Comparison of ENCODE assay signal across 18 cellular contexts in genomic region chr15:66840615-66841014, GRCh38.
DNase-seq lines count a peak whose midpoint lies in the region; ATAC-seq and TF ChIP-seq lines count a peak whose summit lies in the region.
"Had no signal": no experiment of that assay in that cellular context is flagged by ENCODE, and none has a peak within 500 bp of the region (broad histone marks: within the 10 kb centered on the region; RNA-seq: fewer than 3 reads in every experiment).

No MANE protein-coding gene starts in this region.

- H3K9me3 ChIP-seq in heart right ventricle (peaks cover 0 to 7% (median 0%) of the 10 kb centered on the region in 11 donors), uterus (no peaks in the 10 kb centered on the region)
- H3K9me3 ChIP-seq: right lobe of liver had no signal

- 39 to 73% methylated on average over 2 of the region's 2 CpGs for WGBS in heart right ventricle, 2 donors

- ATAC-seq in heart right ventricle = no peak
- ATAC-seq in naive B cell (ENCODE audit: low read depth in 2 of 2) = no peak
- ATAC-seq: naive thymus-derived CD8-positive, alpha-beta T cell had no signal

- H3K27me3 ChIP-seq in heart right ventricle (no peaks in the 10 kb centered on the region), uterus (no peaks in the 10 kb centered on the region)
- H3K27me3 ChIP-seq: right lobe of liver had no signal

- DNase-seq in heart right ventricle (no peak), cardiac septum (ENCODE audit: low spot score) (no peak), naive B cell (no peak), uterus (no peak), NK-92 (lab: John Stamatoyannopoulos, UW; ENCODE audit: unreplicated experiment) (no peak), NCI-H524 (lab: John Stamatoyannopoulos, UW) (no peak)
- DNase-seq in stimulated activated CD4-positive, alpha-beta T cell treated with anti-CD3 and anti-CD28 coated beads, Interleukin-15, amount 100 ng/mL, for 24 hours = no peak
- DNase-seq: activated effector memory CD4-positive, alpha-beta T cell treated with anti-CD3 and anti-CD28 coated beads, Interleukin-2, amount 50 U/mL, for 16 hours; Calu3; GOT3; kidney; naive thymus-derived CD8-positive, alpha-beta T cell; NCI-H1694; NCI-H526; right lobe of liver; SHP77; stimulated activated naive CD4-positive, alpha-beta T cell had no signal

- peaks cover 39% of the 10 kb centered on the region for H3K4me1 Mint-ChIP-seq in brain
- H3K4me1 Mint-ChIP-seq in naive B cell = peaks cover 15 to 20% (median 16%) of the 10 kb centered on the region in 3 donors

- H3K36me3 ChIP-seq in heart right ventricle (peaks cover 0 to 6% (median 0%) of the 10 kb centered on the region in 9 donors), uterus (no peaks in the 10 kb centered on the region)
- H3K36me3 ChIP-seq: right lobe of liver had no signal

- TF ChIP-seq CTCF in heart right ventricle (IDR thresholded peaks at IDR 0.05) (no peak), brain (conservative IDR thresholded peaks at IDR 0.05) (no peak), uterus (IDR thresholded peaks at IDR 0.05) (no peak)

- H3K4me3 ChIP-seq in heart right ventricle (no peak overlapping the region), uterus (no peak overlapping the region)
- H3K4me3 ChIP-seq: right lobe of liver had no signal

- peak overlapping the region in 7 of 10 donors; percentile 87 to 97 (median 96) for H3K27ac ChIP-seq in heart right ventricle
- H3K27ac ChIP-seq in uterus = peak overlapping the region; percentile 93 to 96
- H3K27ac ChIP-seq: right lobe of liver had no signal

- H3K4me1 ChIP-seq in heart right ventricle = peaks cover 13 to 52% (median 41%) of the 10 kb centered on the region in 9 donors
- peaks cover 0 to 4% of the 10 kb centered on the region in 2 donors for H3K4me1 ChIP-seq in uterus

- TF ChIP-seq POLR2A in uterus (IDR thresholded peaks at IDR 0.05) = no peak

- no peaks in the 10 kb centered on the region for H3K36me3 Mint-ChIP-seq in brain
- no peaks in the 10 kb centered on the region for H3K36me3 Mint-ChIP-seq in naive B cell
- H3K36me3 Mint-ChIP-seq: naive thymus-derived CD8-positive, alpha-beta T cell had no signal

- intact Hi-C loops in heart right ventricle (cut with DNase I) = loop anchor here in 2 of 10 donors (5.0 kb wide), 2 partner anchors 38 to 138 kb away; partner anchors contain the start of gene SMAD6 (in 2 of the 2)
- intact Hi-C loops in cardiac septum (cut with DNase I) = no loop called here
- intact Hi-C loops in uterus (cut with DNase I; ENCODE audit: low total_unique reads) = no loop called here

- no peak overlapping the region for H3K4me3 Mint-ChIP-seq in brain
- H3K4me3 Mint-ChIP-seq in naive B cell = peak overlapping the region in 6 of 8 donors; percentile 6 to 73 (median 52)

- peaks cover 26% of the 10 kb centered on the region for H3K27me3 Mint-ChIP-seq in brain
- H3K27me3 Mint-ChIP-seq in naive B cell = peaks cover 18 to 36% (median 32%) of the 10 kb centered on the region in 3 donors

- H3K27ac Mint-ChIP-seq in brain (peak overlapping the region in 3 of 5 experiments; percentile 6 to 69 (median 19)), naive B cell (no peak overlapping the region)

- H3K9me3 Mint-ChIP-seq in brain = peaks cover 0 to under 1% (median 0%) of the 10 kb centered on the region in 5 experiments
- H3K9me3 Mint-ChIP-seq in naive B cell = peaks cover 0 to 3% (median 2%) of the 10 kb centered on the region in 7 donors
- H3K9me3 Mint-ChIP-seq: naive thymus-derived CD8-positive, alpha-beta T cell had no signal

Comparison
In these comparisons a context has a peak if more than half of its experiments do, and no peak if none do; other contexts are left out.
1. H3K27ac Mint-ChIP-seq: peak in brain (3 of 5); none in naive B cell (0 of 6).
2. H3K4me3 Mint-ChIP-seq: peak in naive B cell (6 of 8); none in brain (0 of 5).